8 cellular contexts compared by ENCODE assay signal in genomic region chr2:64214281-64215115, GRCh38.
DNase-seq lines count a peak whose midpoint lies in the region; ATAC-seq and TF ChIP-seq lines count a peak whose summit lies in the region.

No MANE protein-coding gene starts in this region.

- H3K36me3 Mint-ChIP-seq in CD4-positive, CD25-positive, alpha-beta regulatory T cell, result peaks cover 6% of the 10 kb centered on the region
- H3K36me3 Mint-ChIP-seq in activated B cell treated with CpG ODN at 0.5 μM for 24 hours (ENCODE audit: low read depth), result no peaks in the 10 kb centered on the region

- WGBS in heart left ventricle, 4 donors, result 35 to 53% (median 42%) methylated on average over 5 of the region's 5 CpGs
- WGBS in lower leg skin, 2 donors, result 20 to 22% methylated on average over 5 of the region's 5 CpGs

- peak overlapping the region; percentile 86 for H3K27ac ChIP-seq in CD4-positive, CD25-positive, alpha-beta regulatory T cell (ENCODE audit: insufficient read depth, low read length, poor library complexity, severe bottlenecking)
- H3K27ac ChIP-seq in heart left ventricle, result peak overlapping the region; percentile 37 to 88 (median 78)

- H3K27me3 Mint-ChIP-seq in CD4-positive, CD25-positive, alpha-beta regulatory T cell, result no peaks in the 10 kb centered on the region
- no peaks in the 10 kb centered on the region for H3K27me3 Mint-ChIP-seq in activated B cell treated with CpG ODN at 0.5 μM for 24 hours

- peak overlapping the region; percentile 78 for H3K4me3 ChIP-seq in CD4-positive, CD25-positive, alpha-beta regulatory T cell (ENCODE audit: low read depth, low read length)
- no peak overlapping the region for H3K4me3 ChIP-seq in heart left ventricle
- H3K4me3 ChIP-seq in lower leg skin (ENCODE audit: low read depth, poor library complexity, severe bottlenecking), result no peak overlapping the region

- TF ChIP-seq POLR2A in heart left ventricle (IDR thresholded peaks at IDR 0.05) (peak in 1 of 2 donors; percentile 19), lower leg skin (IDR thresholded peaks at IDR 0.05) (no peak)

- peak in 2 of 3 donors; percentile 80 to 91 for DNase-seq in CD4-positive, CD25-positive, alpha-beta regulatory T cell
- DNase-seq in activated B cell treated with CpG ODN at 0.5 μM for 24 hours (no peak), heart left ventricle (peak in 3 of 5 donors; percentile 36 to 44 (median 38)), lower leg skin (ENCODE audit: low spot score in 2 of 2) (no peak), HPDE6-E6E7 (ENCODE audit: extremely low spot score) (no peak)
- DNase-seq in stimulated activated CD4-positive, alpha-beta T cell treated with anti-CD3 and anti-CD28 coated beads, TNF-alpha, amount 100 ng/mL, for 4 hours (ENCODE audit: low read depth in 3 of 3), result peak in 2 of 3 experiments; percentile 5 to 31

- H3K9me3 Mint-ChIP-seq in CD4-positive, CD25-positive, alpha-beta regulatory T cell, result peaks cover 0 to 6% (median 0%) of the 10 kb centered on the region in 7 donors
- H3K9me3 Mint-ChIP-seq in activated B cell treated with CpG ODN at 0.5 μM for 24 hours, result no peaks in the 10 kb centered on the region

- no peaks in the 10 kb centered on the region for H3K36me3 ChIP-seq in CD4-positive, CD25-positive, alpha-beta regulatory T cell (ENCODE audit: control insufficient read depth, insufficient read depth, low read length)
- no peaks in the 10 kb centered on the region for H3K36me3 ChIP-seq in heart left ventricle

- peak overlapping the region; percentile 66 to 86 (median 78) for H3K4me3 Mint-ChIP-seq in CD4-positive, CD25-positive, alpha-beta regulatory T cell
- peak overlapping the region; percentile 75 for H3K4me3 Mint-ChIP-seq in activated B cell treated with CpG ODN at 0.5 μM for 24 hours

- intact Hi-C loops in activated B cell treated with CpG ODN at 0.5 μM for 24 hours (cut with micrococcal nuclease), result loop anchor here (1.0 to 10.0 kb wide), 10 partner anchors 10 to 700 kb away; partner anchors contain the start of gene PELI1
- intact Hi-C loops in heart left ventricle (cut with DNase I), result loop anchor here in 3 of 10 donors (2.0 to 10.0 kb wide), 3 partner anchors 72 to 162 kb away; partner anchors contain the start of gene PELI1 (in 1 of the 3)
- intact Hi-C loops in lower leg skin (cut with DNase I; ENCODE audit: low total_unique reads), result no loop called here

- H3K4me1 Mint-ChIP-seq in CD4-positive, CD25-positive, alpha-beta regulatory T cell, result peaks cover 43 to 86% (median 55%) of the 10 kb centered on the region in 4 donors
- H3K4me1 Mint-ChIP-seq in activated B cell treated with CpG ODN at 0.5 μM for 24 hours, result peaks cover 76% of the 10 kb centered on the region

- CTCF ChIA-PET in activated B cell treated with CpG ODN at 0.5 μM for 24 hours (lab: Charles Lee), result interaction anchor here (1.1 to 2.5 kb wide), 7 partner anchors 9 to 273 kb away, joined by 3 to 21 read pairs (median 5); no protein-coding TSS in a partner anchor

- H3K4me1 ChIP-seq in CD4-positive, CD25-positive, alpha-beta regulatory T cell (ENCODE audit: control insufficient read depth, insufficient read depth, low read length, poor library complexity, severe bottlenecking), result peaks cover 42% of the 10 kb centered on the region
- H3K4me1 ChIP-seq in heart left ventricle, result peaks cover 0 to 54% (median 15%) of the 10 kb centered on the region in 12 donors

- peak; percentile 73 to 87 for ATAC-seq in CD4-positive, CD25-positive, alpha-beta regulatory T cell (ENCODE audit: low read depth in 2 of 2)
- peak; percentile 61 for ATAC-seq in GM19328 (IDR thresholded peaks at IDR 0.05; ENCODE audit: unreplicated experiment)
- peak; percentile 69 for ATAC-seq in HG03175 (IDR thresholded peaks at IDR 0.05; ENCODE audit: unreplicated experiment)
- peak; percentile 64 for ATAC-seq in activated B cell treated with CpG ODN at 0.5 μM for 24 hours (ENCODE audit: low read depth)
- peak; percentile 81 to 96 (median 87) for ATAC-seq in heart left ventricle

- H3K27ac Mint-ChIP-seq in CD4-positive, CD25-positive, alpha-beta regulatory T cell, result peak overlapping the region; percentile 96 to 99 (median 98)
- peak overlapping the region; percentile 99 for H3K27ac Mint-ChIP-seq in activated B cell treated with CpG ODN at 0.5 μM for 24 hours

- TF ChIP-seq CTCF in activated B cell treated with CpG ODN at 0.5 μM for 24 hours (IDR thresholded peaks at IDR 0.05), result no peak
- no peak for TF ChIP-seq CTCF in heart left ventricle (IDR thresholded peaks at IDR 0.05)
- TF ChIP-seq CTCF in lower leg skin (IDR thresholded peaks at IDR 0.05), result no peak

- no peaks in the 10 kb centered on the region for H3K27me3 ChIP-seq in CD4-positive, CD25-positive, alpha-beta regulatory T cell (ENCODE audit: control insufficient read depth, insufficient read depth, low read length)
- no peaks in the 10 kb centered on the region for H3K27me3 ChIP-seq in heart left ventricle

- no peaks in the 10 kb centered on the region for H3K9me3 ChIP-seq in CD4-positive, CD25-positive, alpha-beta regulatory T cell (ENCODE audit: control insufficient read depth in 2 of 2, low read length in 2 of 2)
- H3K9me3 ChIP-seq in heart left ventricle, result no peaks in the 10 kb centered on the region

- POLR2A ChIA-PET in activated B cell treated with CpG ODN at 0.5 μM for 24 hours (lab: Charles Lee), result interaction anchor here (0.6 to 6.6 kb wide), 23 partner anchors 10 to 1013 kb away, joined by 3 to 86 read pairs (median 6); partner anchors contain the start of genes ACTR2, AFTPH and SERTAD2

Comparison
In these comparisons a context has a peak if more than half of its experiments do, and no peak if none do; other contexts are left out.
1. DNase-seq: peak in CD4-positive, CD25-positive, alpha-beta regulatory T cell (2 of 3), heart left ventricle (3 of 5) and stimulated activated CD4-positive, alpha-beta T cell treated with anti-CD3 and anti-CD28 coated beads, TNF-alpha, amount 100 ng/mL, for 4 hours (2 of 3); none in activated B cell treated with CpG ODN at 0.5 μM for 24 hours (single experiment), lower leg skin (0 of 2) and HPDE6-E6E7 (single experiment).
2. Peak in every context shown above with its lines, with median percentiles within 50 percentile points of each other: ATAC-seq.